Comparison of ENCODE assay signal across 8 cellular contexts in the genomic region with DNA sequence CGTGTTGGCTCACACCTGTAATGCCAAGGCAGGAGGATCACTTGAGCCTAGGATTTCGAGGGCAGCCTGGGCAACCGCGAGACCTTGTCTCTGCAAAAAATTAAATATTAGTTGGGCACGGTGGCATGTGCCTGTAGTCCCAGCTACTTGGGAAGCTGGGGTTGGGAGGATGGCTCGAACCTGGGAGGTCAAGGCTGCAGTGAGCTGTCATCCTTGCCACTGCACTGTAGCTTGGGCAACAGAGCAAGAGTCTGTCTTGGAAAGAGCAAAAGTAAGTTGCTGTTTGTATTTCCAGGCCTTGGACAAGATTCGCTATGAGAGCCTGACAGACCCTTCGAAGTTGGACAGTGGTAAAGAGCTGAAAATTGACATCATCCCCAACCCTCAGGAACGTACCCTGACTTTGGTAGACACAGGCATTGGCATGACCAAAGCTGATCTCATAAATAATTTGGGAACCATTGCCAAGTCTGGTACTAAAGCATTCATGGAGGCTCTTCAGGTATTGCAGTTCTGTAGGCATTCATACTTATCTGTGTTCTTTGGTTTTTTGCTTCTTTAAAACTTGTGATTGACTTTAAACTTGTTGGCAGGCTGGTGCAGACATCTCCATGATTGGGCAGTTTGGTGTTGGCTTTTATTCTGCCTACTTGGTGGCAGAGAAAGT. TPM values are rescaled to one million over a fixed set of nuclear protein-coding genes. Genes with fewer than 3 reads are reported as not detected.
DNase-seq lines count a peak whose midpoint lies in the region; ATAC-seq, FAIRE-seq and TF ChIP-seq lines count a peak whose summit lies in the region.

No MANE protein-coding gene starts in this region.

- H3K27me3 Mint-ChIP-seq in astrocyte (ENCODE audit: low read depth, unreplicated experiment) = no peaks in the 10 kb centered on the region

- DNase-seq in heart right ventricle (no peak), left ventricle myocardium superior (no peak), astrocyte (ENCODE audit: low read depth) (no peak), right lobe of liver (peak in 1 of 3 donors; percentile 37), upper lobe of right lung (no peak), GM10266 (ENCODE audit: extremely low spot score) (no peak), cerebellar nuclear complex (lab: John Stamatoyannopoulos, UW) (no peak)

- H3K9ac ChIP-seq in astrocyte (ENCODE audit: low read length) = peak overlapping the region; percentile 100

- WGBS in heart right ventricle, 2 donors = 70% methylated on average over 9 of the region's 9 CpGs
- WGBS in right lobe of liver (ENCODE audit: insufficient coverage, low coverage, low lambda C conversion rate, missing lambda C conversion rate) = 70% methylated on average over 4 of the region's 9 CpGs

- H3K27me3 ChIP-seq in heart right ventricle (no peaks in the 10 kb centered on the region), astrocyte (ENCODE audit: insufficient read depth, low read length) (no peaks in the 10 kb centered on the region), right lobe of liver (no peaks in the 10 kb centered on the region), upper lobe of right lung (no peaks in the 10 kb centered on the region)

- H3K79me2 ChIP-seq in astrocyte (ENCODE audit: insufficient read depth, low read length) = peaks cover 76% of the 10 kb centered on the region

- H3K9me3 ChIP-seq in heart right ventricle = no peaks in the 10 kb centered on the region
- H3K9me3 ChIP-seq in astrocyte (ENCODE audit: insufficient read depth, low read depth, low read length) = no peaks in the 10 kb centered on the region
- H3K9me3 ChIP-seq in right lobe of liver = no peaks in the 10 kb centered on the region
- no peaks in the 10 kb centered on the region for H3K9me3 ChIP-seq in upper lobe of right lung

- H3K4me3 ChIP-seq in heart right ventricle = peak overlapping the region in 7 of 10 donors; percentile 76 to 98 (median 85)
- H3K4me3 ChIP-seq in astrocyte (ENCODE audit: insufficient read depth, low read depth, low read length) = peak overlapping the region; percentile 100
- H3K4me3 ChIP-seq in right lobe of liver = peak overlapping the region in 2 of 3 donors; percentile 67 to 73
- H3K4me3 ChIP-seq in upper lobe of right lung = peak overlapping the region; percentile 96

- peaks cover 44% of the 10 kb centered on the region for H3K4me1 Mint-ChIP-seq in astrocyte (ENCODE audit: low read depth, unreplicated experiment)

- peaks cover 3% of the 10 kb centered on the region for H3K9me3 Mint-ChIP-seq in astrocyte (ENCODE audit: unreplicated experiment)

- intact Hi-C loops in heart right ventricle (cut with DNase I) = no loop called here
- intact Hi-C loops in left ventricle myocardium superior (cut with micrococcal nuclease) = no loop called here
- intact Hi-C loops in right lobe of liver (cut with DNase I) = no loop called here
- intact Hi-C loops in upper lobe of right lung (cut with DNase I) = no loop called here

- H3K36me3 Mint-ChIP-seq in astrocyte (ENCODE audit: low read depth, unreplicated experiment) = peaks cover 40% of the 10 kb centered on the region

- H3K4me3 Mint-ChIP-seq in astrocyte (ENCODE audit: unreplicated experiment) = peak overlapping the region; percentile 98

- H2AFZ ChIP-seq in astrocyte (ENCODE audit: low read depth, low read length) = no peak overlapping the region

- H3K27ac ChIP-seq in heart right ventricle (peak overlapping the region in 1 of 10 donors; percentile 25), astrocyte (ENCODE audit: low read depth, low read length) (no peak overlapping the region), right lobe of liver (peak overlapping the region; percentile 100), upper lobe of right lung (no peak overlapping the region)

- H3K4me2 ChIP-seq in astrocyte (ENCODE audit: low read length) = peak overlapping the region; percentile 93

- H4K20me1 ChIP-seq in astrocyte (ENCODE audit: insufficient read depth, low read length) = peaks cover 73% of the 10 kb centered on the region

- ATAC-seq in heart right ventricle = no peak
- ATAC-seq in left ventricle myocardium superior = no peak
- no peak for ATAC-seq in right lobe of liver
- no peak for ATAC-seq in upper lobe of right lung
- no peak for ATAC-seq in GM19397 (IDR thresholded peaks at IDR 0.05; ENCODE audit: unreplicated experiment)

- H3K36me3 ChIP-seq in heart right ventricle (peaks cover 6 to 65% (median 56%) of the 10 kb centered on the region in 9 donors), astrocyte (ENCODE audit: insufficient read depth, low read length) (peaks cover 53% of the 10 kb centered on the region), right lobe of liver (peaks cover 11 to 59% (median 47%) of the 10 kb centered on the region in 4 donors), upper lobe of right lung (peaks cover 55% of the 10 kb centered on the region)

- TF ChIP-seq CTCF in heart right ventricle (IDR thresholded peaks at IDR 0.05) (no peak), astrocyte (IDR thresholded peaks at IDR 0.05; ENCODE audit: insufficient read depth, low read depth, low read length) (no peak), right lobe of liver (IDR thresholded peaks at IDR 0.05) (no peak), upper lobe of right lung (IDR thresholded peaks at IDR 0.05) (no peak), GM10266 (IDR thresholded peaks at IDR 0.05; ENCODE audit: control insufficient read depth, insufficient read depth, low read depth, missing control alignments) (no peak)

- FAIRE-seq in astrocyte (lab: Jason Lieb, UNC) = no peak

- H3K27ac Mint-ChIP-seq in astrocyte (ENCODE audit: unreplicated experiment) = no peak overlapping the region

- TF ChIP-seq POLR2A in right lobe of liver (IDR thresholded peaks at IDR 0.05) = no peak

- H3K4me1 ChIP-seq in heart right ventricle = peaks cover 9 to 71% (median 48%) of the 10 kb centered on the region in 9 donors
- H3K4me1 ChIP-seq in astrocyte (ENCODE audit: insufficient read depth, low read length) = peaks cover 17% of the 10 kb centered on the region
- peaks cover 0 to 47% (median 2%) of the 10 kb centered on the region in 4 donors for H3K4me1 ChIP-seq in right lobe of liver
- H3K4me1 ChIP-seq in upper lobe of right lung = peaks cover 21% of the 10 kb centered on the region

RNA-seq across cellular contexts. Expression of gene HSP90AB1, which starts 2.3 kb away (rescaled TPM):
- total RNA-seq in heart right ventricle = 1,000 to 10,000 TPM in 4 of 10 donors, 100 to 1,000 TPM in 6; 675 to 1,053 (median 920) TPM
- polyA plus RNA-seq in heart right ventricle = 100 to 1,000 TPM; 235 to 764 TPM
- 873 TPM for total RNA-seq in left ventricle myocardium superior
- 859 and 914 TPM in 2 replicates for total RNA-seq in astrocyte
- total RNA-seq in right lobe of liver = 100 to 1,000 TPM; 183 to 566 (median 345) TPM
- total RNA-seq in upper lobe of right lung = 660 TPM

RNA-seq across cellular contexts. Expression of gene SLC35B2, which starts 8.1 kb away (rescaled TPM):
- total RNA-seq in heart right ventricle (10 to 100 TPM; 19.4 to 29.8 (median 23.7) TPM), left ventricle myocardium superior (20.0 TPM), astrocyte (61.8 and 66.6 TPM in 2 replicates), right lobe of liver (10 to 100 TPM; 15.1 to 29.0 (median 20.9) TPM), upper lobe of right lung (32.3 TPM)
- 10 to 100 TPM in 1 of 2 donors, 1 to 10 TPM in 1; 9.1 to 27.2 TPM for polyA plus RNA-seq in heart right ventricle

RNA-seq across cellular contexts. Expression of gene NFKBIE, which starts 16.1 kb away (rescaled TPM):
- 1 to 10 TPM; 1.5 to 8.7 (median 3.4) TPM for total RNA-seq in heart right ventricle
- polyA plus RNA-seq in heart right ventricle = 1 to 10 TPM; 5.7 to 5.9 TPM
- 3.1 TPM for total RNA-seq in left ventricle myocardium superior
- 10.1 and 11.0 TPM in 2 replicates for total RNA-seq in astrocyte
- total RNA-seq in right lobe of liver = 10 to 100 TPM in 3 of 6 experiments, 1 to 10 TPM in 3; 2.5 to 30.2 (median 10.8) TPM
- 7.1 TPM for total RNA-seq in upper lobe of right lung

RNA-seq across cellular contexts. Expression of gene TMEM151B, which starts 21.0 kb away (rescaled TPM):
- total RNA-seq in heart right ventricle = 1 to 10 TPM in 1 of 10 donors, under 1 TPM in 5, not detected in 4; 0.09 to 2.2 (median 0.43) TPM
- 1 to 10 TPM in 1 of 2 donors, under 1 TPM in 1; 0.14 to 1.2 TPM for polyA plus RNA-seq in heart right ventricle
- not detected for total RNA-seq in left ventricle myocardium superior
- total RNA-seq in astrocyte = 0.07 and 0.09 TPM in 2 replicates
- not detected for total RNA-seq in right lobe of liver
- total RNA-seq in upper lobe of right lung = not detected

RNA-seq across cellular contexts. Expression of gene SLC29A1, which starts 25.8 kb away (rescaled TPM):
- total RNA-seq in heart right ventricle = 100 to 1,000 TPM; 104 to 198 (median 146) TPM
- 10 to 100 TPM; 46.3 to 90.9 TPM for polyA plus RNA-seq in heart right ventricle
- 217 TPM for total RNA-seq in left ventricle myocardium superior
- 14.8 and 15.3 TPM in 2 replicates for total RNA-seq in astrocyte
- total RNA-seq in right lobe of liver = 10 to 100 TPM; 27.4 to 51.3 (median 31.4) TPM
- 59.8 TPM for total RNA-seq in upper lobe of right lung

Comparison
In these comparisons a context has a peak if more than half of its experiments do, and no peak if none do; other contexts are left out.
1. H3K27ac ChIP-seq: peak in right lobe of liver (3 of 3); none in astrocyte (single experiment) and upper lobe of right lung (single experiment).
2. Peak in every context shown above with its lines, with median percentiles within 50 percentile points of each other: H3K4me3 ChIP-seq.